ENCODE assay signal across 9 cellular contexts in genomic region chr3:86563358-86563970, GRCh38.
DNase-seq lines count a peak whose midpoint lies in the region; ATAC-seq and TF ChIP-seq lines count a peak whose summit lies in the region.
"Had no signal": no experiment of that assay in that cellular context is flagged by ENCODE, and none has a peak within 500 bp of the region (broad histone marks: within the 10 kb centered on the region; RNA-seq: fewer than 3 reads in every experiment).

No MANE protein-coding gene starts in this region.

- H3K36me3 ChIP-seq in testis (ENCODE audit: low read depth, missing control alignments), result no peaks in the 10 kb centered on the region
- H3K36me3 ChIP-seq: thoracic aorta had no signal

- H3K4me3 ChIP-seq in AG09309 (ENCODE audit: control insufficient read depth, low read depth, low read length) (no peak overlapping the region), foreskin fibroblast (ENCODE audit: low read depth in 1 of 2, low read length in 2 of 2) (no peak overlapping the region), testis (no peak overlapping the region)
- H3K4me3 ChIP-seq: thoracic aorta had no signal

- ATAC-seq in GM18873 (IDR thresholded peaks at IDR 0.05; ENCODE audit: low FRiP score, unreplicated experiment), result peak; percentile 50
- no peak for ATAC-seq in GM19328 (IDR thresholded peaks at IDR 0.05; ENCODE audit: unreplicated experiment)

- peak; percentile 5 for DNase-seq in AG09309 (ENCODE audit: low read depth)
- DNase-seq in LHCN-M2 (ENCODE audit: low read depth), result peak; percentile 15
- DNase-seq in SK-N-DZ (ENCODE audit: low spot score), result peak; percentile 62
- DNase-seq in foreskin fibroblast, result peak; percentile 4 to 45
- no peak for DNase-seq in testis
- no peak for DNase-seq in ecto neural progenitor cell (ENCODE audit: low spot score)

- WGBS in testis, 2 donors, result 21 to 34% methylated on average over 2 of the region's 2 CpGs

- intact Hi-C loops in testis (cut with DNase I; ENCODE audit: low total_unique reads), result no loop called here

- TF ChIP-seq POLR2A in testis (IDR thresholded peaks at IDR 0.05), result no peak

- H3K27ac ChIP-seq in testis, result no peak overlapping the region
- H3K27ac ChIP-seq: thoracic aorta had no signal

- no peaks in the 10 kb centered on the region for H3K27me3 ChIP-seq in testis

- TF ChIP-seq CTCF in AG09309 (IDR thresholded peaks at IDR 0.05; ENCODE audit: control insufficient read depth, insufficient read depth, low read depth, low read length, missing control alignments) (peak; percentile 53), foreskin fibroblast (IDR thresholded peaks at IDR 0.05; ENCODE audit: low read depth, low read length) (peak; percentile 48), testis (IDR thresholded peaks at IDR 0.05) (peak; percentile 26 to 76 (median 37))

- no peaks in the 10 kb centered on the region for H3K4me1 ChIP-seq in testis

- no peaks in the 10 kb centered on the region for H3K9me3 ChIP-seq in testis
- H3K9me3 ChIP-seq: thoracic aorta had no signal

Comparison
In these comparisons a context has a peak if more than half of its experiments do, and no peak if none do; other contexts are left out.
1. DNase-seq: peak in AG09309 (single experiment), LHCN-M2 (single experiment), SK-N-DZ (single experiment) and foreskin fibroblast (2 of 2); none in testis (single experiment) and ecto neural progenitor cell (single experiment).
2. Peak in every context shown above with its lines, with median percentiles within 50 percentile points of each other: CTCF ChIP-seq.